7 cellular contexts compared by ENCODE assay signal in the genomic region with DNA sequence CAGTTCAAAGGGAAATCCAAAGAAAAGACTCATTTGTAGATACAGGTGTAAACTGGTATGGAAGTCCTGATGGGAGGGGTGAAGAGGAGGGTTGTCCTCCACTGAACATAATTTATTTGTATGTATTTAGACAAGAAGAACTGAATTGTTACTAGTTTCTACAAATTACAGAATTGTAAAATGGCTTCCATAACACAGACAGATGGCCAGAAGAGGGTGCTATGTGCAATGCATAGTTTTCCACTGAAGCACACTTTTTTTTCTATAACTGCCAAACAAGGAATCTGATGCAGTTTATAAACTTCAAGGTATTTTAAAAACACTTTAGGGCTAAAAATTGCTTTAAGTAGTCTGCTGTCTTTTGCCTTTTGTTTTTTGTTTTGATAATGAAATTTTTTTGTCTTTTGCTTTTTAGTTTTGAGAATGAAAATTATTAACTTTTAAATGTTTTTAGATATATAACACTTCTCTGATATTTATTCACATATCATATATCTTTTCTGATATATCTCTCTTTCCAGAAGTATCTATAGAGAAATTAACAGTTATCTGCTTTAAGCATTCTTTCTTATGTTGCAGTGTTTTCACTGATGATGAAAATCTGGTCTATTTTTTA. TPM values are rescaled to one million over a fixed set of nuclear protein-coding genes. Genes with fewer than 3 reads are reported as not detected.
DNase-seq lines count a peak whose midpoint lies in the region; ATAC-seq, FAIRE-seq and TF ChIP-seq lines count a peak whose summit lies in the region.

No MANE protein-coding gene starts in this region.

- peak; percentile 35 for TF ChIP-seq CTCF in liver (IDR thresholded peaks at IDR 0.05; ENCODE audit: low read depth, low read length, missing input control)

- TF ChIP-seq RAD21 in liver (IDR thresholded peaks at IDR 0.05), result peak; percentile 75

- no peak overlapping the region for H3K9ac ChIP-seq in liver (ENCODE audit: low read depth in 1 of 2, low read length in 2 of 2)

- no peaks in the 10 kb centered on the region for H3K36me3 ChIP-seq in liver (ENCODE audit: control insufficient read depth in 4 of 4, insufficient read depth in 3 of 4, low read depth in 1 of 4, low read length in 3 of 4)

- H3K4me1 ChIP-seq in liver (ENCODE audit: control insufficient read depth in 4 of 4, insufficient read depth in 4 of 4, low read length in 3 of 4), result no peaks in the 10 kb centered on the region

- H3K9me3 ChIP-seq in liver (ENCODE audit: control insufficient read depth in 4 of 4, low read length in 3 of 4), result no peaks in the 10 kb centered on the region

- no peaks in the 10 kb centered on the region for H3K27me3 ChIP-seq in liver (ENCODE audit: control insufficient read depth in 4 of 4, insufficient read depth in 4 of 4, low read length in 3 of 4)

- ATAC-seq in GM21423 (IDR thresholded peaks at IDR 0.05; ENCODE audit: unreplicated experiment), result no peak

- FAIRE-seq in G401.6 (lab: Jason Lieb, UNC), result peak; percentile 84

- peak; percentile 67 to 91 for DNase-seq in Kasumi-1 (lab: John Stamatoyannopoulos, UW)
- peak; percentile 41 for DNase-seq in amniotic epithelial cell (ENCODE audit: low read depth)
- DNase-seq in activated CD4-positive, alpha-beta T cell treated with anti-CD3 and anti-CD28 coated beads, Interleukin-2, amount 50 U/mL, for 4 hours, result no peak
- DNase-seq in stimulated activated CD4-positive, alpha-beta T cell treated with anti-CD3 and anti-CD28 coated beads, Interleukin-1b, Interleukin-23, amount 100 ng/mL, for 48 hours, result no peak

- H3K27ac ChIP-seq in liver (ENCODE audit: low read depth in 1 of 2, low read length in 2 of 2), result no peak overlapping the region

- H3K4me3 ChIP-seq in liver (ENCODE audit: low read depth in 1 of 3, low read length in 3 of 3), result no peak overlapping the region

TF ChIP-seq in liver, 16 proteins besides CTCF, POLR2A, EP300 and RAD21:
- TF ChIP-seq SP1 (IDR thresholded peaks at IDR 0.05) (no peak), YY1 (IDR thresholded peaks at IDR 0.05) (peak; percentile 85)

RNA-seq across cellular contexts. Expression of gene PHYHIPL, which starts 58.5 kb away (rescaled TPM):
- 1 to 10 TPM; 1.3 to 2.5 TPM for total RNA-seq in liver
- polyA plus RNA-seq in liver, result 1 to 10 TPM; 1.5 to 3.0 TPM

Comparison
In these comparisons a context has a peak if more than half of its experiments do, and no peak if none do; other contexts are left out.
1. DNase-seq: peak in Kasumi-1 (2 of 2) and amniotic epithelial cell (single experiment); none in activated CD4-positive, alpha-beta T cell treated with anti-CD3 and anti-CD28 coated beads, Interleukin-2, amount 50 U/mL, for 4 hours (0 of 2) and stimulated activated CD4-positive, alpha-beta T cell treated with anti-CD3 and anti-CD28 coated beads, Interleukin-1b, Interleukin-23, amount 100 ng/mL, for 48 hours (single experiment).